Comparison of ENCODE assay signal across 12 cellular contexts in the genomic region with DNA sequence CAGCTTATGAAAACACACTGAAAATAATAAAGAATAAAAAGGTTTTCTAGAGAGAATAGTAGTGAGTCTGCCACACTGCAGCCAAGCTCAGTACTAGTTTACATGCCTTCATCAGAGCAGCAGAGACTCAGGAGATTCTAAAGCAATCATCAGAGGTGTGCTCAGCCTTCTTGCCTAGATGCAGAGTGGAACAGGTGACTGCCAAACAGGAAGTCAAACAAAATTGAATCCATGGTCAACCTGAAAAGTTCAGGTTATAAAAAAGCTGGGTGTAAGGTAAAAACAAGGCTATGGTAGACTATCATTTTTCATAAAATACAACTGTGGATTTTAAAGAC.
DNase-seq lines count a peak whose midpoint lies in the region; ATAC-seq and TF ChIP-seq lines count a peak whose summit lies in the region.
"Had no signal": no experiment of that assay in that cellular context is flagged by ENCODE, and none has a peak within 500 bp of the region (broad histone marks: within the 10 kb centered on the region; RNA-seq: fewer than 3 reads in every experiment).

No MANE protein-coding gene starts in this region.

- peak overlapping the region; percentile 15 for H3K4me3 Mint-ChIP-seq in activated T-helper 1 cell treated with anti-CD3 and anti-CD28 coated beads, Interleukin-12 subunit alpha, Interleukin-12 subunit beta, Interleukin-2, Interleukin-4 antibody, amounts not matched to agents 30 ng/mL and 10 ng/mL and 1 ng/mL, durations not matched to agents 14 hours and 24 hours and 36 hours

- H4K20me1 ChIP-seq in BLaER1 (no peaks in the 10 kb centered on the region), Loucy (ENCODE audit: insufficient read depth, low read length, poor library complexity, severe bottlenecking) (no peaks in the 10 kb centered on the region)

- no peak overlapping the region for H4K8ac ChIP-seq in mesendoderm (ENCODE audit: low read depth, low read length)

- H2AK5ac ChIP-seq in mesendoderm (ENCODE audit: low read length) = no peak overlapping the region

- H3K4me1 Mint-ChIP-seq in activated T-helper 1 cell treated with anti-CD3 and anti-CD28 coated beads, Interleukin-12 subunit alpha, Interleukin-12 subunit beta, Interleukin-2, Interleukin-4 antibody, amounts not matched to agents 30 ng/mL and 10 ng/mL and 1 ng/mL, durations not matched to agents 14 hours and 24 hours and 36 hours (ENCODE audit: low read depth) = peaks cover 31% of the 10 kb centered on the region

- DNase-seq in activated T-helper 1 cell treated with anti-CD3 and anti-CD28 coated beads, Interleukin-12 subunit alpha, Interleukin-12 subunit beta, Interleukin-2, Interleukin-4 antibody, amounts not matched to agents 30 ng/mL and 10 ng/mL and 1 ng/mL, durations not matched to agents 14 hours and 24 hours and 36 hours (ENCODE audit: low spot score) = no peak
- DNase-seq in mesendoderm = peak; percentile 30
- no peak for DNase-seq in SHP77 treated with DMSO at 0.1 percent for 48 hours (lab: John Stamatoyannopoulos, UW)
- DNase-seq in amygdala (lab: John Stamatoyannopoulos, UW) = no peak
- no peak for DNase-seq in D341Med (ENCODE audit: low spot score)
- DNase-seq: GF-D8, NCI-H146, small intestine, T-helper 9 cell had no signal

- H2AFZ ChIP-seq in Loucy (ENCODE audit: low read length) = peak overlapping the region; percentile 39; the same call in 1 of the 2 replicates

- peak overlapping the region; percentile 86 for H3K27ac Mint-ChIP-seq in activated T-helper 1 cell treated with anti-CD3 and anti-CD28 coated beads, Interleukin-12 subunit alpha, Interleukin-12 subunit beta, Interleukin-2, Interleukin-4 antibody, amounts not matched to agents 30 ng/mL and 10 ng/mL and 1 ng/mL, durations not matched to agents 14 hours and 24 hours and 36 hours

- H3K9me3 ChIP-seq in BLaER1 = peaks cover 6% of the 10 kb centered on the region
- peaks cover 2% of the 10 kb centered on the region; the same call in 1 of the 2 replicates for H3K9me3 ChIP-seq in Loucy (ENCODE audit: insufficient read depth, low read depth, low read length)

- H2BK120ac ChIP-seq in mesendoderm (ENCODE audit: low read depth, low read length) = no peak overlapping the region

- H3K4me3 ChIP-seq in BLaER1 = no peak overlapping the region
- no peak overlapping the region for H3K4me3 ChIP-seq in Loucy (ENCODE audit: low read length, poor library complexity, severe bottlenecking)
- no peak overlapping the region for H3K4me3 ChIP-seq in mesendoderm (ENCODE audit: low read length)

- H2BK15ac ChIP-seq in mesendoderm (replicated peaks; ENCODE audit: low read depth) = no peak overlapping the region

- H3K56ac ChIP-seq in mesendoderm (ENCODE audit: low read length) = no peak overlapping the region

- H3K27me3 Mint-ChIP-seq in activated T-helper 1 cell treated with anti-CD3 and anti-CD28 coated beads, Interleukin-12 subunit alpha, Interleukin-12 subunit beta, Interleukin-2, Interleukin-4 antibody, amounts not matched to agents 30 ng/mL and 10 ng/mL and 1 ng/mL, durations not matched to agents 14 hours and 24 hours and 36 hours (ENCODE audit: insufficient read depth) = peaks cover 3% of the 10 kb centered on the region

- H3K4me2 ChIP-seq in BLaER1 = peak overlapping the region; percentile 50
- H3K4me2 ChIP-seq in Loucy (ENCODE audit: low read depth, low read length, poor library complexity, severe bottlenecking) = peak overlapping the region; percentile 43
- no peak overlapping the region for H3K4me2 ChIP-seq in mesendoderm (ENCODE audit: low read length)

- H3K27ac ChIP-seq in BLaER1 (peak overlapping the region; percentile 39; the same call in 1 of the 2 replicates), mesendoderm (ENCODE audit: low read depth, low read length) (no peak overlapping the region)

- peaks cover 43% of the 10 kb centered on the region for H3K9me3 Mint-ChIP-seq in activated T-helper 1 cell treated with anti-CD3 and anti-CD28 coated beads, Interleukin-12 subunit alpha, Interleukin-12 subunit beta, Interleukin-2, Interleukin-4 antibody, amounts not matched to agents 30 ng/mL and 10 ng/mL and 1 ng/mL, durations not matched to agents 14 hours and 24 hours and 36 hours

- TF ChIP-seq CTCF in Loucy (conservative IDR thresholded peaks at IDR 0.05; ENCODE audit: low read length) = no peak

- H3K36me3 ChIP-seq in BLaER1 (no peaks in the 10 kb centered on the region), Loucy (ENCODE audit: insufficient read depth, low read length) (no peaks in the 10 kb centered on the region), mesendoderm (ENCODE audit: control insufficient read depth, insufficient read depth, low read length) (no peaks in the 10 kb centered on the region)

- ATAC-seq in GM21526 (IDR thresholded peaks at IDR 0.05; ENCODE audit: low FRiP score, unreplicated experiment) = no peak

- no peaks in the 10 kb centered on the region for H3K79me1 ChIP-seq in mesendoderm (ENCODE audit: low read length)

- H3K23ac ChIP-seq in mesendoderm (ENCODE audit: low read length) = no peak overlapping the region

- H3K79me2 ChIP-seq in Loucy (ENCODE audit: insufficient read depth, low read length) (no peaks in the 10 kb centered on the region), mesendoderm (ENCODE audit: control insufficient read depth, insufficient read depth, low read length) (no peaks in the 10 kb centered on the region)

- no peaks in the 10 kb centered on the region for H3K9me2 ChIP-seq in Loucy (replicated peaks; ENCODE audit: low read depth, low read length)

- intact Hi-C loops in activated T-helper 1 cell treated with anti-CD3 and anti-CD28 coated beads, Interleukin-12 subunit alpha, Interleukin-12 subunit beta, Interleukin-2, Interleukin-4 antibody, amounts not matched to agents 30 ng/mL and 10 ng/mL and 1 ng/mL, durations not matched to agents 14 hours and 24 hours and 36 hours (cut with micrococcal nuclease) = loop anchor here (1.0 kb wide), 2 partner anchors 11 to 15 kb away; no protein-coding TSS in a partner anchor

- no peak overlapping the region for H3K18ac ChIP-seq in mesendoderm (ENCODE audit: low read length)

- no peaks in the 10 kb centered on the region for H3F3A ChIP-seq in Loucy (ENCODE audit: low read depth)

- H3K9ac ChIP-seq in BLaER1 = no peak overlapping the region
- no peak overlapping the region for H3K9ac ChIP-seq in Loucy (ENCODE audit: low read depth, low read length, poor library complexity, severe bottlenecking)
- no peak overlapping the region for H3K9ac ChIP-seq in mesendoderm (ENCODE audit: low read length)

- H3K27me3 ChIP-seq in BLaER1 (no peaks in the 10 kb centered on the region), Loucy (ENCODE audit: insufficient read depth, low read length, poor library complexity, severe bottlenecking) (no peaks in the 10 kb centered on the region), mesendoderm (ENCODE audit: insufficient read depth, low read length, poor library complexity) (no peaks in the 10 kb centered on the region)

- no peak overlapping the region for H4K5ac ChIP-seq in mesendoderm (ENCODE audit: low read length)

- H3K4me1 ChIP-seq in BLaER1 = peaks cover 19% of the 10 kb centered on the region
- H3K4me1 ChIP-seq in Loucy (ENCODE audit: insufficient read depth, low read length, poor library complexity, severe bottlenecking) = peaks cover 13% of the 10 kb centered on the region
- H3K4me1 ChIP-seq in mesendoderm (ENCODE audit: control insufficient read depth, low read depth, low read length) = no peaks in the 10 kb centered on the region

- no peak overlapping the region for H2BK5ac ChIP-seq in mesendoderm (ENCODE audit: low read length)

- peaks cover 13% of the 10 kb centered on the region for H3K36me3 Mint-ChIP-seq in activated T-helper 1 cell treated with anti-CD3 and anti-CD28 coated beads, Interleukin-12 subunit alpha, Interleukin-12 subunit beta, Interleukin-2, Interleukin-4 antibody, amounts not matched to agents 30 ng/mL and 10 ng/mL and 1 ng/mL, durations not matched to agents 14 hours and 24 hours and 36 hours (ENCODE audit: low read depth)

- H3K4ac ChIP-seq in mesendoderm (ENCODE audit: low read depth, low read length) = no peak overlapping the region
